1 cellular context compared by ENCODE assay signal in the genomic region with DNA sequence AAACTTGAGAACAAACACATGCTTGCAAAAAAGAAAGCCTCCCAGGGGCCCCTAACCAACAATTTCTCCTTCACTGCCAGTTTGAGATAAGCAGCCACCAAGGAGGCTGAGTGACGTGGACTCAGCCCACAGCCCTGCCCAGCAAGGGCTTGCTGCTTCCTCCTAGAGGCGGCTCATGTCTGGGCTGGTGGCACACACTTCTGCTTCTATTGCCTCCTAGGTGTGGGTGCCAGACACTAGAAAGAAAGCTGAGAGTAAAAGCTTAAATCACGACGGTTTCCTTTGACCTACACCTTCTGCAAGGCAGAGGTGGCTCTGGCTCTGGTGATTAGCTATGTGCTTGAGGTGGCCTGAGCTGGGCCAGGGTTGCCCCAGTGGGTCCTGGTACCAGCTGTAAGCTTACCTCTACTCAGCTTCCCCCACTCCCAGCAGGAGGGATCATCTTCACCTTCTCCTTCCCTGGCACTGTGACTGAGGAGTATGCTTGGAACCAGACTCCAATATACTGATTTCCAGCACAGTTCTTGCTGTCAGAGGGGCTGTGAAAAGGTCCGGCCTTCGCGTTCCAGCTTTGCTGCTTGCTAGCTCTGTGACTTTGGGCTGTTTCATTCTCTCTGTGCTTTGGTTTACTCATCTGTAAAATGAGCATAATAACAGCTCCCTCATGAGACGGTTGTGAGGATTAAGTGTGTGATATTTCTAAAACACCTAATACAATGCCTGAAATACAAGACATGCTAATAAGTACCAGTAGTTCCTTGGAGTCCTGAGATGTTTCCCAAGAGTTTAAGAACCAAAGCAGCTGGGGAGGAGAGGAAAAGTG.
TF ChIP-seq lines count a peak whose summit lies in the region.

No MANE protein-coding gene starts in this region.

TF ChIP-seq in H1, 55 proteins besides CTCF, POLR2A, EP300 and RAD21:
- TF ChIP-seq TAF7 (optimal IDR thresholded peaks at IDR 0.05; ENCODE audit: borderline replicate concordance, low read depth, low read length) (no peak), GABPA (IDR thresholded peaks at IDR 0.05; ENCODE audit: borderline replicate concordance, insufficient read depth, low read length) (no peak), SAP30 (IDR thresholded peaks at IDR 0.05; ENCODE audit: insufficient read depth, insufficient replicate concordance, low read length) (no peak), KDM1A (IDR thresholded peaks at IDR 0.05; ENCODE audit: borderline replicate concordance, low read length) (no peak), RXRA (IDR thresholded peaks at IDR 0.05; ENCODE audit: insufficient read depth, low read depth, low read length) (no peak), RNF2 (IDR thresholded peaks at IDR 0.05; ENCODE audit: borderline replicate concordance, low read depth, low read length, missing control alignments, poor library complexity, severe bottlenecking) (no peak), SRF (IDR thresholded peaks at IDR 0.05; ENCODE audit: low read depth, low read length) (no peak), GTF2F1 (IDR thresholded peaks at IDR 0.05; ENCODE audit: borderline replicate concordance, low read depth, low read length) (no peak), CREB1 (IDR thresholded peaks at IDR 0.05) (no peak), JUN (IDR thresholded peaks at IDR 0.05; ENCODE audit: low read depth, low read length) (no peak)
TF ChIP-seq in H1: peak in this region for 0.
